ENCODE assay signal across 14 cellular contexts in genomic region chr6:31945154-31945506, GRCh38. TPM values are rescaled to one million over a fixed set of nuclear protein-coding genes. Genes with fewer than 3 reads are reported as not detected.
DNase-seq lines count a peak whose midpoint lies in the region; ATAC-seq and TF ChIP-seq lines count a peak whose summit lies in the region.
"Had no signal": no experiment of that assay in that cellular context is flagged by ENCODE, and none has a peak within 500 bp of the region (broad histone marks: within the 10 kb centered on the region; RNA-seq: fewer than 3 reads in every experiment).

No MANE protein-coding gene starts in this region.

- WGBS in heart right ventricle, 2 donors, result 81 to 85% methylated on average over 9 of the region's 9 CpGs
- WGBS in trophoblast cell (ENCODE audit: extremely low coverage, insufficient coverage, insufficient read length), result no CpG with 5 or more reads among the region's 9 CpGs

- H3K27ac Mint-ChIP-seq in progenitor cell of endocrine pancreas, result peak overlapping the region; percentile 71
- H3K27ac Mint-ChIP-seq: activated CD8-positive, alpha-beta T cell treated with anti-CD3 and anti-CD28 coated beads, Interleukin-2, amount 10 ng/mL, durations not matched to agents 7 days and 5 days; effector memory CD8-positive, alpha-beta T cell; stimulated activated memory B cell treated with anti-CD40 and anti-IgM and Interleukin-4, amounts not matched to agents 10 μg/mL and 1 μg/mL and 100 μg/mL, for 72 hours had no signal

- H3K23ac ChIP-seq in trophoblast cell (ENCODE audit: low read length), result no peak overlapping the region

- no peaks in the 10 kb centered on the region for H3K9me3 Mint-ChIP-seq in progenitor cell of endocrine pancreas (ENCODE audit: low read depth)
- H3K9me3 Mint-ChIP-seq: activated naive CD4-positive, alpha-beta T cell treated with anti-CD3 and anti-CD28 coated beads, Interleukin-2, amount 50 U/mL, for 72 hours; effector memory CD8-positive, alpha-beta T cell; stimulated activated memory B cell treated with anti-CD40 and anti-IgM and Interleukin-4, amounts not matched to agents 10 μg/mL and 1 μg/mL and 100 μg/mL, for 72 hours had no signal

- no peak overlapping the region for H2BK120ac ChIP-seq in trophoblast cell (ENCODE audit: insufficient read depth, low read length, poor library complexity)

- peaks cover 11% of the 10 kb centered on the region for H3K27me3 Mint-ChIP-seq in progenitor cell of endocrine pancreas

- H3K27me3 ChIP-seq in heart right ventricle, result peaks cover 0 to 21% (median 0%) of the 10 kb centered on the region in 7 donors
- H3K27me3 ChIP-seq in trophoblast cell (ENCODE audit: insufficient read depth, low read length), result no peaks in the 10 kb centered on the region

- intact Hi-C loops in heart right ventricle (cut with DNase I) (loop anchor here in 2 of 10 donors (10.0 kb wide), 2 partner anchors 260 to 270 kb away; partner anchors contain the start of gene LY6G5C (in 1 of the 2)), Right ventricle myocardium superior (cut with DNase I) (no loop called here)

- H4K91ac ChIP-seq in trophoblast cell (ENCODE audit: low read depth, low read length), result no peak overlapping the region

- no peak overlapping the region for H3K4ac ChIP-seq in trophoblast cell (ENCODE audit: low read depth, low read length)

- H3K4me1 ChIP-seq in heart right ventricle (peaks cover 0 to 18% (median 4%) of the 10 kb centered on the region in 9 donors), trophoblast cell (ENCODE audit: control insufficient read depth in 1 of 2, insufficient read depth in 2 of 2, low read length in 2 of 2) (peaks cover 0 to 2% of the 10 kb centered on the region in 2 experiments)

- H3K36me3 ChIP-seq in heart right ventricle, result peaks cover 0 to 7% (median 0%) of the 10 kb centered on the region in 9 donors
- peaks cover 0 to under 1% of the 10 kb centered on the region in 2 experiments for H3K36me3 ChIP-seq in trophoblast cell (ENCODE audit: control insufficient read depth in 1 of 2, insufficient read depth in 2 of 2, low read length in 2 of 2)

- no peak overlapping the region for H3K18ac ChIP-seq in trophoblast cell (ENCODE audit: low read length)

- H3K9ac ChIP-seq in trophoblast cell (ENCODE audit: low read length), result no peak overlapping the region

- H2AK5ac ChIP-seq in trophoblast cell (ENCODE audit: low read length), result no peak overlapping the region

- in situ Hi-C loops in ACHN (cut with HindIII; ENCODE audit: low pct_ligation_motif_present, low pct_unique_long_range_greater_than_20kb, low sequenced_read_pairs), result no loop called here

- no peak overlapping the region for H3K4me2 ChIP-seq in trophoblast cell (ENCODE audit: low read length)

- H3K27ac ChIP-seq in heart right ventricle, result peak overlapping the region in 9 of 10 donors; percentile 7 to 85 (median 68)
- H3K27ac ChIP-seq in trophoblast cell (ENCODE audit: low read depth, low read length), result no peak overlapping the region

- no peak overlapping the region for H3K14ac ChIP-seq in trophoblast cell (ENCODE audit: low read length)

- H3K36me3 Mint-ChIP-seq in progenitor cell of endocrine pancreas (ENCODE audit: insufficient read depth), result no peaks in the 10 kb centered on the region
- H3K36me3 Mint-ChIP-seq: activated naive CD4-positive, alpha-beta T cell treated with anti-CD3 and anti-CD28 coated beads, Interleukin-2, amount 50 U/mL, for 72 hours; stimulated activated memory B cell treated with anti-CD40 and anti-IgM and Interleukin-4, amounts not matched to agents 10 μg/mL and 1 μg/mL and 100 μg/mL, for 72 hours had no signal

- ATAC-seq in heart right ventricle (no peak), Right ventricle myocardium superior (ENCODE audit: poor library complexity) (no peak), GM21367 (IDR thresholded peaks at IDR 0.05; ENCODE audit: unreplicated experiment) (no peak)
- ATAC-seq: effector memory CD8-positive, alpha-beta T cell; stimulated activated memory B cell treated with anti-CD40 and anti-IgM and Interleukin-4, amounts not matched to agents 10 μg/mL and 1 μg/mL and 100 μg/mL, for 72 hours had no signal

- H3K79me1 ChIP-seq in trophoblast cell (ENCODE audit: low read length), result peaks cover 4% of the 10 kb centered on the region

- TF ChIP-seq CTCF in heart right ventricle (IDR thresholded peaks at IDR 0.05), result no peak
- no peak for TF ChIP-seq CTCF in fibroblast of the aortic adventitia (IDR thresholded peaks at IDR 0.05; ENCODE audit: insufficient read depth, low read length)
- TF ChIP-seq CTCF in progenitor cell of endocrine pancreas (IDR thresholded peaks at IDR 0.05; ENCODE audit: unreplicated experiment), result no peak

- H2AFZ ChIP-seq in trophoblast cell (ENCODE audit: insufficient read depth, low read length, poor library complexity), result no peak overlapping the region

- H3K4me1 Mint-ChIP-seq in progenitor cell of endocrine pancreas (ENCODE audit: low read depth), result peaks cover 19% of the 10 kb centered on the region

- H3K79me2 ChIP-seq in trophoblast cell (ENCODE audit: control insufficient read depth, insufficient read depth, low read length, poor library complexity), result no peaks in the 10 kb centered on the region

- no peak overlapping the region for H4K12ac ChIP-seq in trophoblast cell (ENCODE audit: low read depth, low read length)

- H3K4me3 ChIP-seq in heart right ventricle (peak overlapping the region in 5 of 10 donors; percentile 26 to 37 (median 32)), fibroblast of the aortic adventitia (ENCODE audit: low read depth, low read length) (peak overlapping the region; percentile 62), trophoblast cell (ENCODE audit: low read depth, low read length) (no peak overlapping the region)

- H2BK5ac ChIP-seq in trophoblast cell (ENCODE audit: low read depth, low read length, poor library complexity), result no peak overlapping the region

- DNase-seq in heart right ventricle (no peak), Right ventricle myocardium superior (no peak), fibroblast of the aortic adventitia (ENCODE audit: low read depth) (no peak), progenitor cell of endocrine pancreas (ENCODE audit: low spot score, unreplicated experiment) (no peak), ACHN (no peak), cerebellar cortex (ENCODE audit: low spot score) (no peak), trophoblast cell (no peak)
- DNase-seq: activated CD8-positive, alpha-beta T cell treated with anti-CD3 and anti-CD28 coated beads, Interleukin-2, amount 10 ng/mL, durations not matched to agents 7 days and 5 days; effector memory CD8-positive, alpha-beta T cell; NCI-H2171; stimulated activated CD4-positive, alpha-beta T cell treated with anti-CD3 and anti-CD28 coated beads, Interleukin-1b, Interleukin-23, amount 100 ng/mL, for 48 hours had no signal

- H4K8ac ChIP-seq in trophoblast cell (ENCODE audit: low read depth, low read length), result no peak overlapping the region

- H3K4me3 Mint-ChIP-seq in progenitor cell of endocrine pancreas (ENCODE audit: low read depth), result no peak overlapping the region
- H3K4me3 Mint-ChIP-seq: activated CD8-positive, alpha-beta T cell treated with anti-CD3 and anti-CD28 coated beads, Interleukin-2, amount 10 ng/mL, durations not matched to agents 7 days and 5 days; effector memory CD8-positive, alpha-beta T cell; stimulated activated memory B cell treated with anti-CD40 and anti-IgM and Interleukin-4, amounts not matched to agents 10 μg/mL and 1 μg/mL and 100 μg/mL, for 72 hours had no signal

- H2BK12ac ChIP-seq in trophoblast cell (ENCODE audit: low read length), result no peak overlapping the region

- H3K9me3 ChIP-seq in heart right ventricle (no peaks in the 10 kb centered on the region), trophoblast cell (ENCODE audit: insufficient read depth, low read depth, low read length) (peaks cover 8% of the 10 kb centered on the region)

RNA-seq across cellular contexts. Expression of gene CFB, which starts 0.8 kb away (rescaled TPM):
- total RNA-seq in heart right ventricle, result 10 to 100 TPM in 1 of 10 donors, 1 to 10 TPM in 9; 2.8 to 24.4 (median 4.7) TPM
- polyA plus RNA-seq in heart right ventricle, result 10 to 100 TPM in 1 of 2 donors, 1 to 10 TPM in 1; 6.6 to 15.8 TPM
- total RNA-seq in Right ventricle myocardium superior, result 5.5 TPM
- 32.9 and 39.1 TPM in 2 replicates for total RNA-seq in fibroblast of the aortic adventitia (ENCODE audit: low replicate concordance)
- total RNA-seq in progenitor cell of endocrine pancreas, result 3.9 and 4.7 TPM in 2 replicates
- 0.23 and 0.50 TPM in 2 replicates for polyA plus RNA-seq in trophoblast cell (2013)

RNA-seq across cellular contexts. Expression of gene NELFE, which starts 13.6 kb away (rescaled TPM):
- 10 to 100 TPM; 38.2 to 52.8 (median 45.7) TPM for total RNA-seq in heart right ventricle
- polyA plus RNA-seq in heart right ventricle, result 10 to 100 TPM; 36.5 to 70.4 TPM
- 39.6 TPM for total RNA-seq in Right ventricle myocardium superior
- 36.6 and 109 TPM in 2 replicates for total RNA-seq in fibroblast of the aortic adventitia (ENCODE audit: low replicate concordance)
- 67.2 and 71.8 TPM in 2 replicates for total RNA-seq in progenitor cell of endocrine pancreas
- polyA plus RNA-seq in trophoblast cell (2013), result 71.0 and 73.0 TPM in 2 replicates

RNA-seq across cellular contexts. Expression of gene SKIC2, which starts 13.8 kb away (rescaled TPM):
- total RNA-seq in heart right ventricle (10 to 100 TPM; 21.8 to 45.5 (median 32.2) TPM), Right ventricle myocardium superior (33.6 TPM), fibroblast of the aortic adventitia (ENCODE audit: low replicate concordance) (30.7 and 42.8 TPM in 2 replicates), progenitor cell of endocrine pancreas (97.9 and 103 TPM in 2 replicates)
- 10 to 100 TPM; 37.8 to 67.4 TPM for polyA plus RNA-seq in heart right ventricle
- polyA plus RNA-seq in trophoblast cell (2013), result 31.8 and 32.6 TPM in 2 replicates

RNA-seq across cellular contexts. Expression of gene C2, which starts 17.6 kb away (rescaled TPM):
- 10 to 100 TPM in 2 of 10 donors, 1 to 10 TPM in 8; 2.0 to 63.0 (median 4.2) TPM for total RNA-seq in heart right ventricle
- polyA plus RNA-seq in heart right ventricle, result 1 to 10 TPM; 1.1 to 1.7 TPM
- 7.6 TPM for total RNA-seq in Right ventricle myocardium superior
- 4.4 and 48.2 TPM in 2 replicates for total RNA-seq in fibroblast of the aortic adventitia (ENCODE audit: low replicate concordance)
- total RNA-seq in progenitor cell of endocrine pancreas, result 0.47 and 0.65 TPM in 2 replicates
- 0.78 and 0.92 TPM in 2 replicates for polyA plus RNA-seq in trophoblast cell (2013)

RNA-seq across cellular contexts. Expression of gene DXO, which starts 26.8 kb away (rescaled TPM):
- total RNA-seq in heart right ventricle (10 to 100 TPM in 8 of 10 donors, 1 to 10 TPM in 2; 8.4 to 15.7 (median 13.2) TPM), Right ventricle myocardium superior (7.5 TPM), fibroblast of the aortic adventitia (ENCODE audit: low replicate concordance) (15.9 and 28.8 TPM in 2 replicates), progenitor cell of endocrine pancreas (26.3 and 29.4 TPM in 2 replicates)
- polyA plus RNA-seq in heart right ventricle, result 10 to 100 TPM; 13.6 to 23.4 TPM
- polyA plus RNA-seq in trophoblast cell (2013), result 15.6 and 18.1 TPM in 2 replicates
